ENCODE assay signal across 1 cellular context in the genomic region with DNA sequence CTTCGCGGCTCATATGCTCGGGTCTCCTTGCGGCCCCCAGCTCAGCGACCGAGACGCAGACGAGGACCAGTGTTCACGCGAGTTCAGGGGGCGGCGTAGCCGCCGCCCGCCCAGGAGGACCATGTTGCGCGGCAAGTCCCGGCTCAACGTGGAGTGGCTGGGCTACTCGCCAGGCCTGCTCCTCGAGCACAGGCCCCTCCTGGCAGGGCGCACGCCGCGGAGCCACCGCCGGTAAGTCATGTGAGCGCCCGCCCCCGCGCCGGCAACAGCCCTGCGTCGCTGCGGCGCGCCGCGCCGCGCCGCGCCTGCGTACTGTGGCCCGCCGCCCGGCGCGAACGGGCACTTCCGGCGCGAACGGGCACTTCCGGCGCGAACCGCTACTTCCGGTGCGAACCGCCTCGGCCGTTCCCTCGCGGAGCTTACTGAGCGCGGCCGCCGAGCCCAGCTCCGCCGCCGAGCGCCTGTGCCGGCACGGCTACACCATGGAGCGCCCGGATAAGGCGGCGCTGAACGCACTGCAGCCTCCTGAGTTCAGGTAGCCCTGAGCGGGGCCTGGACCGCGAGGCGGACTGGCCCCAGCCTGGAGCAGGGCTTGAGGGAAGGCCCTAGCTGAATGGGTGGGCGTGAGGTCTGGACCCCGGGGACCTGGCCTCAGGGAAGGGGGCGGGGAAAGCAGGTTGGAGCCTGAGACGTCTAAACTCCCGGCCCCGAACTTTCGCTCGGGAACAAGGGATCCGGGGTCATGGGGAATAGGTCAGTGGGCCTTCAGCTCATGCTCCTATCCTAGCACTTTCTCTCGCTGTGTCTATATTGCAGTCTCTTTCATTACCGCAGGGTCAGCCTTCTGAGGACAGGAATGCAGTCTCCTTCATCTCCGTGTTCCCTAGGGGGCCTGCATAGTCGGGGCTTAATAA.
TF ChIP-seq lines count a peak whose summit lies in the region.

VMA21 (plus strand) TSS at position 380 of the 914 bp plus-strand sequence; CDS start at position 483, 103 bp downstream.

TF ChIP-seq in HepG2, 621 proteins besides CTCF, POLR2A, EP300 and RAD21 (continued from another document and continues in another):
- TF ChIP-seq, protein P1, sequence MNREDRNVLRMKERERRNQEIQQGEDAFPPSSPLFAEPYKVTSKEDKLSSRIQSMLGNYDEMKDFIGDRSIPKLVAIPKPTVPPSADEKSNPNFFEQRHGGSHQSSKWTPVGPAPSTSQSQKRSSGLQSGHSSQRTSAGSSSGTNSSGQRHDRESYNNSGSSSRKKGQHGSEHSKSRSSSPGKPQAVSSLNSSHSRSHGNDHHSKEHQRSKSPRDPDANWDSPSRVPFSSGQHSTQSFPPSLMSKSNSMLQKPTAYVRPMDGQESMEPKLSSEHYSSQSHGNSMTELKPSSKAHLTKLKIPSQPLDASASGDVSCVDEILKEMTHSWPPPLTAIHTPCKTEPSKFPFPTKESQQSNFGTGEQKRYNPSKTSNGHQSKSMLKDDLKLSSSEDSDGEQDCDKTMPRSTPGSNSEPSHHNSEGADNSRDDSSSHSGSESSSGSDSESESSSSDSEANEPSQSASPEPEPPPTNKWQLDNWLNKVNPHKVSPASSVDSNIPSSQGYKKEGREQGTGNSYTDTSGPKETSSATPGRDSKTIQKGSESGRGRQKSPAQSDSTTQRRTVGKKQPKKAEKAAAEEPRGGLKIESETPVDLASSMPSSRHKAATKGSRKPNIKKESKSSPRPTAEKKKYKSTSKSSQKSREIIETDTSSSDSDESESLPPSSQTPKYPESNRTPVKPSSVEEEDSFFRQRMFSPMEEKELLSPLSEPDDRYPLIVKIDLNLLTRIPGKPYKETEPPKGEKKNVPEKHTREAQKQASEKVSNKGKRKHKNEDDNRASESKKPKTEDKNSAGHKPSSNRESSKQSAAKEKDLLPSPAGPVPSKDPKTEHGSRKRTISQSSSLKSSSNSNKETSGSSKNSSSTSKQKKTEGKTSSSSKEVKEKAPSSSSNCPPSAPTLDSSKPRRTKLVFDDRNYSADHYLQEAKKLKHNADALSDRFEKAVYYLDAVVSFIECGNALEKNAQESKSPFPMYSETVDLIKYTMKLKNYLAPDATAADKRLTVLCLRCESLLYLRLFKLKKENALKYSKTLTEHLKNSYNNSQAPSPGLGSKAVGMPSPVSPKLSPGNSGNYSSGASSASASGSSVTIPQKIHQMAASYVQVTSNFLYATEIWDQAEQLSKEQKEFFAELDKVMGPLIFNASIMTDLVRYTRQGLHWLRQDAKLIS (CRISPR knock-in tag; IDR thresholded peaks at IDR 0.05): no peak
- TF ChIP-seq RBFOX2 (IDR thresholded peaks at IDR 0.05; ENCODE audit: low read depth, low read length): peak; percentile 89
- no peak for TF ChIP-seq ZNF430 (CRISPR knock-in tag; IDR thresholded peaks at IDR 0.05)
- no peak for TF ChIP-seq SRSF1 (optimal IDR thresholded peaks at IDR 0.05; ENCODE audit: low read depth, low read length)
- TF ChIP-seq ISL2 (CRISPR knock-in tag; IDR thresholded peaks at IDR 0.05): no peak
- TF ChIP-seq RFX1 (IDR thresholded peaks at IDR 0.05): no peak
- TF ChIP-seq, protein P2, sequence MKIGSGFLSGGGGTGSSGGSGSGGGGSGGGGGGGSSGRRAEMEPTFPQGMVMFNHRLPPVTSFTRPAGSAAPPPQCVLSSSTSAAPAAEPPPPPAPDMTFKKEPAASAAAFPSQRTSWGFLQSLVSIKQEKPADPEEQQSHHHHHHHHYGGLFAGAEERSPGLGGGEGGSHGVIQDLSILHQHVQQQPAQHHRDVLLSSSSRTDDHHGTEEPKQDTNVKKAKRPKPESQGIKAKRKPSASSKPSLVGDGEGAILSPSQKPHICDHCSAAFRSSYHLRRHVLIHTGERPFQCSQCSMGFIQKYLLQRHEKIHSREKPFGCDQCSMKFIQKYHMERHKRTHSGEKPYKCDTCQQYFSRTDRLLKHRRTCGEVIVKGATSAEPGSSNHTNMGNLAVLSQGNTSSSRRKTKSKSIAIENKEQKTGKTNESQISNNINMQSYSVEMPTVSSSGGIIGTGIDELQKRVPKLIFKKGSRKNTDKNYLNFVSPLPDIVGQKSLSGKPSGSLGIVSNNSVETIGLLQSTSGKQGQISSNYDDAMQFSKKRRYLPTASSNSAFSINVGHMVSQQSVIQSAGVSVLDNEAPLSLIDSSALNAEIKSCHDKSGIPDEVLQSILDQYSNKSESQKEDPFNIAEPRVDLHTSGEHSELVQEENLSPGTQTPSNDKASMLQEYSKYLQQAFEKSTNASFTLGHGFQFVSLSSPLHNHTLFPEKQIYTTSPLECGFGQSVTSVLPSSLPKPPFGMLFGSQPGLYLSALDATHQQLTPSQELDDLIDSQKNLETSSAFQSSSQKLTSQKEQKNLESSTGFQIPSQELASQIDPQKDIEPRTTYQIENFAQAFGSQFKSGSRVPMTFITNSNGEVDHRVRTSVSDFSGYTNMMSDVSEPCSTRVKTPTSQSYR (CRISPR knock-in tag; IDR thresholded peaks at IDR 0.05; ENCODE audit: borderline replicate concordance): no peak
- no peak for TF ChIP-seq CHD4 (IDR thresholded peaks at IDR 0.05; ENCODE audit: borderline replicate concordance, low read length)
- TF ChIP-seq ZNF841 (CRISPR knock-in tag; IDR thresholded peaks at IDR 0.05; ENCODE audit: borderline replicate concordance): peak; percentile 54; the same call in 1 of the 2 replicates
- TF ChIP-seq ESRRA (CRISPR knock-in tag; IDR thresholded peaks at IDR 0.05; ENCODE audit: low read depth): no peak
- TF ChIP-seq ZBTB44 (CRISPR knock-in tag; IDR thresholded peaks at IDR 0.05): no peak
- TF ChIP-seq ZFY (CRISPR knock-in tag; IDR thresholded peaks at IDR 0.05): peak; percentile 88
- no peak for TF ChIP-seq SP140L (CRISPR knock-in tag; IDR thresholded peaks at IDR 0.05; ENCODE audit: borderline replicate concordance)
- TF ChIP-seq FOXP1 (IDR thresholded peaks at IDR 0.05): no peak
- TF ChIP-seq FOXP1 (CRISPR knock-in tag; IDR thresholded peaks at IDR 0.05): no peak
- TF ChIP-seq, protein P3, sequence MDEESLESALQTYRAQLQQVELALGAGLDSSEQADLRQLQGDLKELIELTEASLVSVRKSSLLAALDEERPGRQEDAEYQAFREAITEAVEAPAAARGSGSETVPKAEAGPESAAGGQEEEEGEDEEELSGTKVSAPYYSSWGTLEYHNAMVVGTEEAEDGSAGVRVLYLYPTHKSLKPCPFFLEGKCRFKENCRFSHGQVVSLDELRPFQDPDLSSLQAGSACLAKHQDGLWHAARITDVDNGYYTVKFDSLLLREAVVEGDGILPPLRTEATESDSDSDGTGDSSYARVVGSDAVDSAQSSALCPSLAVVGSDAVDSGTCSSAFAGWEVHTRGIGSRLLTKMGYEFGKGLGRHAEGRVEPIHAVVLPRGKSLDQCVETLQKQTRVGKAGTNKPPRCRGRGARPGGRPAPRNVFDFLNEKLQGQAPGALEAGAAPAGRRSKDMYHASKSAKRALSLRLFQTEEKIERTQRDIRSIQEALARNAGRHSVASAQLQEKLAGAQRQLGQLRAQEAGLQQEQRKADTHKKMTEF (CRISPR knock-in tag; IDR thresholded peaks at IDR 0.05): no peak
- TF ChIP-seq DBP (CRISPR knock-in tag; IDR thresholded peaks at IDR 0.05; ENCODE audit: not compliant biosample characterization): no peak
- TF ChIP-seq ZFX (CRISPR knock-in tag; IDR thresholded peaks at IDR 0.05; ENCODE audit: low read depth): peak; percentile 85
- TF ChIP-seq ZNF205 (CRISPR knock-in tag; IDR thresholded peaks at IDR 0.05): no peak
- no peak for TF ChIP-seq ATRX (CRISPR knock-in tag; IDR thresholded peaks at IDR 0.05; ENCODE audit: borderline replicate concordance)
- TF ChIP-seq PHB2 (IDR thresholded peaks at IDR 0.05; ENCODE audit: partially characterized antibody): no peak
- TF ChIP-seq, protein P4, sequence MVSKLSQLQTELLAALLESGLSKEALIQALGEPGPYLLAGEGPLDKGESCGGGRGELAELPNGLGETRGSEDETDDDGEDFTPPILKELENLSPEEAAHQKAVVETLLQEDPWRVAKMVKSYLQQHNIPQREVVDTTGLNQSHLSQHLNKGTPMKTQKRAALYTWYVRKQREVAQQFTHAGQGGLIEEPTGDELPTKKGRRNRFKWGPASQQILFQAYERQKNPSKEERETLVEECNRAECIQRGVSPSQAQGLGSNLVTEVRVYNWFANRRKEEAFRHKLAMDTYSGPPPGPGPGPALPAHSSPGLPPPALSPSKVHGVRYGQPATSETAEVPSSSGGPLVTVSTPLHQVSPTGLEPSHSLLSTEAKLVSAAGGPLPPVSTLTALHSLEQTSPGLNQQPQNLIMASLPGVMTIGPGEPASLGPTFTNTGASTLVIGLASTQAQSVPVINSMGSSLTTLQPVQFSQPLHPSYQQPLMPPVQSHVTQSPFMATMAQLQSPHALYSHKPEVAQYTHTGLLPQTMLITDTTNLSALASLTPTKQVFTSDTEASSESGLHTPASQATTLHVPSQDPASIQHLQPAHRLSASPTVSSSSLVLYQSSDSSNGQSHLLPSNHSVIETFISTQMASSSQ (IDR thresholded peaks at IDR 0.05; ENCODE audit: low read depth): no peak
- TF ChIP-seq, protein P4 (CRISPR knock-in tag; IDR thresholded peaks at IDR 0.05; ENCODE audit: borderline replicate concordance): no peak
- TF ChIP-seq SOX5 (CRISPR knock-in tag; IDR thresholded peaks at IDR 0.05; ENCODE audit: borderline replicate concordance): no peak
- TF ChIP-seq ZSCAN29 (CRISPR knock-in tag; conservative IDR thresholded peaks at IDR 0.05): no peak
- TF ChIP-seq, protein P5, sequence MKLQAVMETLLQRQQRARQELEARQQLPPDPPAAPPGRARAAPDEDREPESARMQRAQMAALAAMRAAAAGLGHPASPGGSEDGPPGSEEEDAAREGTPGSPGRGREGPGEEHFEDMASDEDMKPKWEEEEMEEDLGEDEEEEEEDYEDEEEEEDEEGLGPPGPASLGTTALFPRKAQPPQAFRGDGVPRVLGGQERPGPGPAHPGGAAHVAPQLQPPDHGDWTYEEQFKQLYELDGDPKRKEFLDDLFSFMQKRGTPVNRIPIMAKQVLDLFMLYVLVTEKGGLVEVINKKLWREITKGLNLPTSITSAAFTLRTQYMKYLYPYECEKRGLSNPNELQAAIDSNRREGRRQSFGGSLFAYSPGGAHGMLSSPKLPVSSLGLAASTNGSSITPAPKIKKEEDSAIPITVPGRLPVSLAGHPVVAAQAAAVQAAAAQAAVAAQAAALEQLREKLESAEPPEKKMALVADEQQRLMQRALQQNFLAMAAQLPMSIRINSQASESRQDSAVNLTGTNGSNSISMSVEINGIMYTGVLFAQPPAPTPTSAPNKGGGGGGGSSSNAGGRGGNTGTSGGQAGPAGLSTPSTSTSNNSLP (IDR thresholded peaks at IDR 0.05; ENCODE audit: low read depth, low read length): no peak
- no peak for TF ChIP-seq ZNF446 (CRISPR knock-in tag; IDR thresholded peaks at IDR 0.05)
- peak; percentile 71; the same call in 1 of the 2 replicates for TF ChIP-seq HOXA9 (CRISPR knock-in tag; IDR thresholded peaks at IDR 0.05; ENCODE audit: borderline replicate concordance)
- TF ChIP-seq ZNF367 (CRISPR knock-in tag; IDR thresholded peaks at IDR 0.05; ENCODE audit: borderline replicate concordance): no peak
- TF ChIP-seq NFE2 (CRISPR knock-in tag; IDR thresholded peaks at IDR 0.05): no peak
- peak; percentile 15; the same call in 1 of the 2 replicates for TF ChIP-seq ZNF776 (CRISPR knock-in tag; IDR thresholded peaks at IDR 0.05)
- TF ChIP-seq, protein P6, sequence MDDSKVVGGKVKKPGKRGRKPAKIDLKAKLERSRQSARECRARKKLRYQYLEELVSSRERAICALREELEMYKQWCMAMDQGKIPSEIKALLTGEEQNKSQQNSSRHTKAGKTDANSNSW (CRISPR knock-in tag; IDR thresholded peaks at IDR 0.05; ENCODE audit: borderline replicate concordance): no peak; the same call in 1 of the 2 replicates
- TF ChIP-seq LCORL (IDR thresholded peaks at IDR 0.05): no peak
- no peak for TF ChIP-seq LCORL (CRISPR knock-in tag; IDR thresholded peaks at IDR 0.05)
- TF ChIP-seq RORA (CRISPR knock-in tag; IDR thresholded peaks at IDR 0.05): no peak
- TF ChIP-seq IKZF4 (CRISPR knock-in tag; IDR thresholded peaks at IDR 0.05; ENCODE audit: borderline replicate concordance, low read depth, not compliant biosample characterization): peak; percentile 10
- TF ChIP-seq ZNF678 (CRISPR knock-in tag; IDR thresholded peaks at IDR 0.05): no peak
- no peak for TF ChIP-seq TBP (CRISPR knock-in tag; IDR thresholded peaks at IDR 0.05)
- TF ChIP-seq, protein P7, sequence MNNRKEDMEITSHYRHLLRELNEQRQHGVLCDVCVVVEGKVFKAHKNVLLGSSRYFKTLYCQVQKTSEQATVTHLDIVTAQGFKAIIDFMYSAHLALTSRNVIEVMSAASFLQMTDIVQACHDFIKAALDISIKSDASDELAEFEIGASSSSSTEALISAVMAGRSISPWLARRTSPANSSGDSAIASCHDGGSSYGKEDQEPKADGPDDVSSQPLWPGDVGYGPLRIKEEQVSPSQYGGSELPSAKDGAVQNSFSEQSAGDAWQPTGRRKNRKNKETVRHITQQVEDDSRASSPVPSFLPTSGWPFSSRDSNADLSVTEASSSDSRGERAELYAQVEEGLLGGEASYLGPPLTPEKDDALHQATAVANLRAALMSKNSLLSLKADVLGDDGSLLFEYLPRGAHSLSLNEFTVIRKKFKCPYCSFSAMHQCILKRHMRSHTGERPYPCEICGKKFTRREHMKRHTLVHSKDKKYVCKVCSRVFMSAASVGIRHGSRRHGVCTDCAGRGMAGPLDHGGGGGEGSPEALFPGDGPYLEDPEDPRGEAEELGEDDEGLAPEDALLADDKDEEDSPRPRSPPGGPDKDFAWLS (CRISPR knock-in tag; IDR thresholded peaks at IDR 0.05; ENCODE audit: borderline replicate concordance): no peak
- no peak for TF ChIP-seq HOXA5 (CRISPR knock-in tag; IDR thresholded peaks at IDR 0.05)
